Comparison of ENCODE assay signal across 13 cellular contexts in the genomic region with DNA sequence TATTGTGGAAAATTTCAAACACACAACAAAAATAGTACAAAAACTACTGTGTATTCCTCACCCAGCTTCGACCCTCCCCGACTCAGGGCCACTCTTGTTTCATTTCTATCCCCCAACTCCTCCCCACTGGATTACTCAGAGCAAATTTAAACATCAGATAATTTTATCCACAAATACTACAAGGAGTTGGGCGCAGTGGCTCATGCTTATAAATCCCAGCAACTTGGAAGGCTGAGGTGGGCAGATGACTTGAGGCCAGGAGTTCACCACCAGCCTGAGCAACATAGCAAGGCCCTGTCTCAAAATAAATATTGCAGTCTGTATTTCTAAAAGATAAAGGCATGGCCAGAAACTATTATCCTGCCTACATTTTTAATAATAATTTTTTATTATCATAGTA. TPM values are rescaled to one million over a fixed set of nuclear protein-coding genes. Genes with fewer than 3 reads are reported as not detected.
DNase-seq lines count a peak whose midpoint lies in the region; ATAC-seq and TF ChIP-seq lines count a peak whose summit lies in the region.
"Had no signal": no experiment of that assay in that cellular context is flagged by ENCODE, and none has a peak within 500 bp of the region (broad histone marks: within the 10 kb centered on the region; RNA-seq: fewer than 3 reads in every experiment).

No MANE protein-coding gene starts in this region.

- H3K27ac ChIP-seq in lower lobe of right lung (peak overlapping the region; percentile 88), suprapubic skin (peak overlapping the region; percentile 87)
- H3K27ac ChIP-seq: WERI-Rb-1 had no signal

- H3K27me3 Mint-ChIP-seq in activated T-cell treated with anti-CD3 and anti-CD28 coated beads, Interleukin-2, amount 50 U/mL, for 72 hours (ENCODE audit: low read depth) = peaks cover 10% of the 10 kb centered on the region
- H3K27me3 Mint-ChIP-seq in activated naive CD8-positive, alpha-beta T cell treated with anti-CD3 and anti-CD28 coated beads for 36 hours = no peaks in the 10 kb centered on the region

- peaks cover 4 to 13% of the 10 kb centered on the region in 2 donors for H3K36me3 Mint-ChIP-seq in activated T-cell treated with anti-CD3 and anti-CD28 coated beads, Interleukin-2, amount 50 U/mL, for 72 hours (ENCODE audit: insufficient read depth in 2 of 2)
- peaks cover 34% of the 10 kb centered on the region for H3K36me3 Mint-ChIP-seq in activated naive CD8-positive, alpha-beta T cell treated with anti-CD3 and anti-CD28 coated beads for 36 hours

- TF ChIP-seq EP300 in suprapubic skin (IDR thresholded peaks at IDR 0.05) = no peak

- peaks cover 49% of the 10 kb centered on the region for H3K4me1 Mint-ChIP-seq in activated T-cell treated with anti-CD3 and anti-CD28 coated beads, Interleukin-2, amount 50 U/mL, for 72 hours (ENCODE audit: low read depth)
- H3K4me1 Mint-ChIP-seq in activated naive CD8-positive, alpha-beta T cell treated with anti-CD3 and anti-CD28 coated beads for 36 hours = peaks cover 53% of the 10 kb centered on the region

- H3K4me3 ChIP-seq in lower lobe of right lung (peak overlapping the region; percentile 21), suprapubic skin (no peak overlapping the region)

- H3K27me3 ChIP-seq in lower lobe of right lung (ENCODE audit: low read depth) (no peaks in the 10 kb centered on the region), suprapubic skin (no peaks in the 10 kb centered on the region)

- H3K9me3 Mint-ChIP-seq in activated T-cell treated with anti-CD3 and anti-CD28 coated beads, Interleukin-2, amount 50 U/mL, for 72 hours = peaks cover 4 to 6% of the 10 kb centered on the region in 2 donors
- peaks cover 15% of the 10 kb centered on the region for H3K9me3 Mint-ChIP-seq in activated naive CD8-positive, alpha-beta T cell treated with anti-CD3 and anti-CD28 coated beads for 36 hours

- H3K27ac Mint-ChIP-seq in activated T-cell treated with anti-CD3 and anti-CD28 coated beads, Interleukin-2, amount 50 U/mL, for 72 hours = peak overlapping the region; percentile 52
- peak overlapping the region; percentile 96 for H3K27ac Mint-ChIP-seq in activated naive CD8-positive, alpha-beta T cell treated with anti-CD3 and anti-CD28 coated beads for 36 hours

- WGBS in suprapubic skin = 59% methylated on average over 3 of the region's 3 CpGs

- H3K36me3 ChIP-seq in lower lobe of right lung (no peaks in the 10 kb centered on the region), suprapubic skin (no peaks in the 10 kb centered on the region)
- H3K36me3 ChIP-seq: WERI-Rb-1 had no signal

- ATAC-seq in activated T-cell treated with anti-CD3 and anti-CD28 coated beads, Interleukin-2, amount 50 U/mL, for 72 hours (replicated peaks in 1 of 2) = no peak
- ATAC-seq in lower lobe of right lung = no peak
- ATAC-seq in HG02588 (IDR thresholded peaks at IDR 0.05; ENCODE audit: unreplicated experiment) = no peak
- ATAC-seq in GM19324 (IDR thresholded peaks at IDR 0.05; ENCODE audit: low FRiP score, unreplicated experiment) = no peak

- TF ChIP-seq POLR2A in suprapubic skin (IDR thresholded peaks at IDR 0.05) = no peak

- H3K4me3 Mint-ChIP-seq in activated T-cell treated with anti-CD3 and anti-CD28 coated beads, Interleukin-2, amount 50 U/mL, for 72 hours = peak overlapping the region; percentile 27 to 62
- peak overlapping the region; percentile 64 for H3K4me3 Mint-ChIP-seq in activated naive CD8-positive, alpha-beta T cell treated with anti-CD3 and anti-CD28 coated beads for 36 hours

- DNase-seq in activated T-cell treated with anti-CD3 and anti-CD28 coated beads, Interleukin-2, amount 50 U/mL, for 72 hours = no peak
- DNase-seq in activated T-cell treated with anti-CD3 and anti-CD28 coated beads, Interleukin-2, amount 50 U/mL, for 48 hours = no peak
- DNase-seq in activated naive CD8-positive, alpha-beta T cell treated with anti-CD3 and anti-CD28 coated beads for 36 hours = no peak
- DNase-seq in lower lobe of right lung (no peak), suprapubic skin (ENCODE audit: low spot score in 2 of 2) (no peak), NK-92 (lab: John Stamatoyannopoulos, UW; ENCODE audit: unreplicated experiment) (no peak)
- DNase-seq: activated gamma-delta T cell treated with Interleukin-2 at 50 U/mL for 16 hours, DMS153, NCI-H1092, NCI-H524, WERI-Rb-1 had no signal

- intact Hi-C loops in lower lobe of right lung (cut with DNase I) = no loop called here

- H3K4me1 ChIP-seq in lower lobe of right lung (peaks cover 44% of the 10 kb centered on the region), suprapubic skin (peaks cover 30% of the 10 kb centered on the region)

- H3K9me3 ChIP-seq in lower lobe of right lung (no peaks in the 10 kb centered on the region), suprapubic skin (peaks cover 3% of the 10 kb centered on the region)

- TF ChIP-seq CTCF in lower lobe of right lung (IDR thresholded peaks at IDR 0.05) (no peak), suprapubic skin (IDR thresholded peaks at IDR 0.05) (no peak)

RNA-seq across cellular contexts. Expression of a gene that starts 39.9 kb away (rescaled TPM):
- 10 to 100 TPM; 12.5 to 16.4 TPM for total RNA-seq in activated T-cell treated with anti-CD3 and anti-CD28 coated beads, Interleukin-2, amount 50 U/mL, for 72 hours
- 10 to 100 TPM; 11.5 to 12.1 TPM for total RNA-seq in activated naive CD8-positive, alpha-beta T cell treated with anti-CD3 and anti-CD28 coated beads for 36 hours
- total RNA-seq in lower lobe of right lung (121 TPM), suprapubic skin (10 to 100 TPM; 10.4 to 23.2 (median 17.5) TPM)
